16 cellular contexts compared by ENCODE assay signal in the genomic region with DNA sequence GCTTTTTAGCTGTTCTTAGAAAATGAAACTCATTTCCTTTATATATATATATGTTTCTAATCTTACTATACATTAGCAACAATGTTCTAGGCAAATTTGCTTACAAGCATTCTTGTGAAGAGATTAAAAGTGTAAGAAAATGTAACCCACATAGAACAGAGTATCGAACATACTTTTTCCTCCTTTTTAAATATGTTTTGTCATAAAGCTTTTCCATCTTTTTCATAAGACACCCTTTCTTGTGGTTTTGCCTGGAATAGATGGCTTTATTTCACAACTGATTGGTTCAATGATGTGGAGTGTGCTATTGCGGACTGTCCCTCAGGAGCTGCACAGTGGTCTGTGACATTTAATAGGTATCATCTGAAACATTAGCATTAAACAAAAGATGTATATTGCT. TPM values are rescaled to one million over a fixed set of nuclear protein-coding genes. Genes with fewer than 3 reads are reported as not detected.
DNase-seq lines count a peak whose midpoint lies in the region; ATAC-seq, FAIRE-seq and TF ChIP-seq lines count a peak whose summit lies in the region.
"Had no signal": no experiment of that assay in that cellular context is flagged by ENCODE, and none has a peak within 500 bp of the region (broad histone marks: within the 10 kb centered on the region; RNA-seq: fewer than 3 reads in every experiment).

No MANE protein-coding gene starts in this region.

- H3K9me3 ChIP-seq in neuron (ENCODE audit: low read length) (no peaks in the 10 kb centered on the region), BE2C (no peaks in the 10 kb centered on the region)
- H3K9me3 ChIP-seq: BLaER1 treated with 17β-estradiol and CSF1 and Interleukin-3, amounts not matched to agents 10 nM and 100 nM; MG63 had no signal

- peak overlapping the region; percentile 80 to 86 (median 83) for H3K4me3 Mint-ChIP-seq in brain
- H3K4me3 Mint-ChIP-seq: CD8-positive, alpha-beta T cell had no signal

- ATAC-seq in HG03571 (IDR thresholded peaks at IDR 0.05; ENCODE audit: unreplicated experiment): no peak
- ATAC-seq: CD8-positive, alpha-beta T cell had no signal

- peaks cover 28% of the 10 kb centered on the region for H3K36me3 Mint-ChIP-seq in brain

- TF ChIP-seq CTCF in brain (conservative IDR thresholded peaks at IDR 0.05): no peak
- TF ChIP-seq CTCF in BE2C (IDR thresholded peaks at IDR 0.05; ENCODE audit: low read depth, low read length): no peak

- FAIRE-seq in G401.6 (lab: Jason Lieb, UNC): peak; percentile 6
- FAIRE-seq: GM19239 had no signal

- H3K27ac Mint-ChIP-seq in brain: peak overlapping the region in 4 of 5 experiments; percentile 86 to 96 (median 93)
- H3K27ac Mint-ChIP-seq: CD8-positive, alpha-beta T cell had no signal

- H3K27me3 Mint-ChIP-seq in brain: no peaks in the 10 kb centered on the region

- H3K4me3 ChIP-seq in neuron (ENCODE audit: low read length) (peak overlapping the region; percentile 31), BE2C (ENCODE audit: low read depth, low read length) (no peak overlapping the region)
- H3K4me3 ChIP-seq: BLaER1 treated with 17β-estradiol and CSF1 and Interleukin-3, amounts not matched to agents 10 nM and 100 nM; MG63; SK-N-MC had no signal

- peaks cover 11% of the 10 kb centered on the region for H3K4me1 ChIP-seq in neuron (ENCODE audit: insufficient read depth, low read length)
- no peaks in the 10 kb centered on the region for H3K4me1 ChIP-seq in BE2C

- H3K27me3 ChIP-seq in neuron (ENCODE audit: insufficient read depth, low read length): no peaks in the 10 kb centered on the region
- H3K27me3 ChIP-seq in BE2C: 0 out of 2 replicates have a peak, but pooled peaks cover 3% of the 10 kb centered on the region
- H3K27me3 ChIP-seq: BLaER1 treated with 17β-estradiol and CSF1 and Interleukin-3, amounts not matched to agents 10 nM and 100 nM; MG63 had no signal

- H3K9me3 Mint-ChIP-seq in brain: peaks cover 0 to 4% (median 0%) of the 10 kb centered on the region in 5 experiments
- H3K9me3 Mint-ChIP-seq: CD8-positive, alpha-beta T cell had no signal

- DNase-seq in MV-4-11 (lab: John Stamatoyannopoulos, UW): peak; percentile 2
- no peak for DNase-seq in BE2C
- DNase-seq in DMS114 treated with DMSO at 0.1 percent for 48 hours (lab: John Stamatoyannopoulos, UW; ENCODE audit: unreplicated experiment): no peak
- DNase-seq: CD8-positive, alpha-beta T cell; DMS153; GF-D8; MG63; NCI-H1105 treated with DMSO at 0.1 percent for 48 hours; NCI-H2171 treated with DMSO at 0.1 percent for 48 hours had no signal

- H3K36me3 ChIP-seq in neuron (ENCODE audit: insufficient read depth, low read length): no peaks in the 10 kb centered on the region
- no peaks in the 10 kb centered on the region for H3K36me3 ChIP-seq in BE2C
- H3K36me3 ChIP-seq: BLaER1 treated with 17β-estradiol and CSF1 and Interleukin-3, amounts not matched to agents 10 nM and 100 nM; MG63 had no signal

- H2AFZ ChIP-seq in neuron (ENCODE audit: low read depth, low read length): no peak overlapping the region

- H3K4me1 Mint-ChIP-seq in brain: peaks cover 23% of the 10 kb centered on the region

RNA-seq across cellular contexts. Expression of gene C1orf146, which starts 48.6 kb away (rescaled TPM):
- polyA plus RNA-seq in brain (ENCODE audit: insufficient read depth, low read depth, low replicate concordance): not detected
- not detected for polyA plus RNA-seq in BE2C (2012; ENCODE audit: insufficient read depth, insufficient read length, low read depth)
